9 cellular contexts compared by ENCODE assay signal in the genomic region with DNA sequence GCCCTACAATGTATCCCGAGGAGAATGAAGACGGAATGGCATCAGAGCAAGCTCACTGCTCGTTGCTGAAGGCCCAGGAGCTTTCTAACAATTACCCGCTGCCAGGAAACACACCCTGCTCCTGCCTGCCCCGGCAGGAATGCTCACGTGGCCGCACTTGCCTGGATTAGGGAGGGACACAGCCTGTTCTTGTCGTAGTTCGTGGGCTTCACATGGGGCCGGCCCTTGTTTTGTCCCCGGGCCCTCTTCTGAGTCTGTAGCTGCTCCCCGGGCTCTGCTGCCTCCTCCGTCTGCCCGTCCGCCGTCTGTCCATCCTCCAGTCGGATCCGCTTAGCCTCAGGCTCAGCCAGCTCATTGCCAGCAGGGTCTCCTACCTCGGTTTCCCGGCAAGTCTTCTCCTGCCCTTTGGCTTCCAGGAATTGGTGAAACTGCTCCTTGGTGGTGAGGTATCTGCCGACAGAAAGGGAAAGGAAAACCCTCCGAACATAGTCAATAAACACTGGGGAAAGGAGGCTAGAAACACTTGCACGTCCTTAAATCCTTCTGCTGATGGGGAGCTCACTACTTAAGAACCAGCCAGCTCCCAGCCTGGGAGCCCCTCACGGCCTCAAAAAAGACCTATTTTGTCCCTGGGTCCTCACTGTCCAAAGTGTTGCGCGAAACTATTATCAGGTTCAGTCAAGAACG. TPM values are rescaled to one million over a fixed set of nuclear protein-coding genes. Genes with fewer than 3 reads are reported as not detected.
DNase-seq lines count a peak whose midpoint lies in the region; ATAC-seq and TF ChIP-seq lines count a peak whose summit lies in the region.
"Had no signal": no experiment of that assay in that cellular context is flagged by ENCODE, and none has a peak within 500 bp of the region (broad histone marks: within the 10 kb centered on the region; RNA-seq: fewer than 3 reads in every experiment).

No MANE protein-coding gene starts in this region.

- DNase-seq in activated CD8-positive, alpha-beta memory T cell treated with anti-CD3 and anti-CD28 coated beads, Interleukin-2, amount 10 ng/mL, durations not matched to agents 7 days and 5 days: no peak
- no peak for DNase-seq in activated CD8-positive, alpha-beta memory T cell treated with anti-CD3 and anti-CD28 coated beads, Interleukin-2, amount 50 U/mL, for 4 hours
- no peak for DNase-seq in astrocyte of the spinal cord (ENCODE audit: low read depth, low spot score)
- peak in 1 of 3 donors; percentile 63 for DNase-seq in right lobe of liver
- DNase-seq in thoracic aorta (ENCODE audit: low spot score): no peak
- no peak for DNase-seq in NCI-H128 (lab: John Stamatoyannopoulos, UW; ENCODE audit: unreplicated experiment)
- DNase-seq in NOMO-1 (lab: John Stamatoyannopoulos, UW; ENCODE audit: unreplicated experiment in 2 of 2): no peak
- no peak for DNase-seq in DMS 273 treated with DMSO at 0.1 percent for 48 hours (lab: John Stamatoyannopoulos, UW)

- H3K4me1 Mint-ChIP-seq in activated CD8-positive, alpha-beta memory T cell treated with anti-CD3 and anti-CD28 coated beads, Interleukin-2, amount 10 ng/mL, durations not matched to agents 7 days and 5 days: peaks cover 12% of the 10 kb centered on the region

- H3K4me1 ChIP-seq in right lobe of liver (peaks cover 0 to 10% (median 1%) of the 10 kb centered on the region in 4 donors), thoracic aorta (ENCODE audit: control insufficient read depth in 1 of 2, low read depth in 2 of 2) (peaks cover 5 to 6% of the 10 kb centered on the region in 2 donors)

- peak overlapping the region; percentile 91 for H3K4me3 ChIP-seq in astrocyte of the spinal cord (ENCODE audit: low read depth, low read length)
- peak overlapping the region; percentile 66 to 87 (median 83) for H3K4me3 ChIP-seq in right lobe of liver
- H3K4me3 ChIP-seq in thoracic aorta: peak overlapping the region; percentile 81

- H3K36me3 ChIP-seq in right lobe of liver (peaks cover 0 to 45% (median 29%) of the 10 kb centered on the region in 4 donors), thoracic aorta (peaks cover 36% of the 10 kb centered on the region)

- H3K27me3 Mint-ChIP-seq in activated CD8-positive, alpha-beta memory T cell treated with anti-CD3 and anti-CD28 coated beads, Interleukin-2, amount 10 ng/mL, durations not matched to agents 7 days and 5 days: no peaks in the 10 kb centered on the region

- intact Hi-C loops in right lobe of liver (cut with DNase I): no loop called here

- peak overlapping the region; percentile 89 for H3K4me3 Mint-ChIP-seq in activated CD8-positive, alpha-beta memory T cell treated with anti-CD3 and anti-CD28 coated beads, Interleukin-2, amount 10 ng/mL, durations not matched to agents 7 days and 5 days

- peaks cover 28% of the 10 kb centered on the region for H3K36me3 Mint-ChIP-seq in activated CD8-positive, alpha-beta memory T cell treated with anti-CD3 and anti-CD28 coated beads, Interleukin-2, amount 10 ng/mL, durations not matched to agents 7 days and 5 days

- 20% methylated on average over 2 of the region's 27 CpGs for WGBS in right lobe of liver (ENCODE audit: insufficient coverage, low coverage, low lambda C conversion rate, missing lambda C conversion rate)

- no peak for ATAC-seq in activated CD8-positive, alpha-beta memory T cell treated with anti-CD3 and anti-CD28 coated beads, Interleukin-2, amount 10 ng/mL, durations not matched to agents 7 days and 5 days
- no peak for ATAC-seq in right lobe of liver
- ATAC-seq in thoracic aorta (ENCODE audit: insufficient number of reproducible peaks, low FRiP score, low read depth): no peak

- H3K9me3 ChIP-seq in right lobe of liver (no peaks in the 10 kb centered on the region), thoracic aorta (no peaks in the 10 kb centered on the region)

- no peak for TF ChIP-seq CTCF in astrocyte of the spinal cord (IDR thresholded peaks at IDR 0.05; ENCODE audit: low read depth, low read length)
- TF ChIP-seq CTCF in right lobe of liver (IDR thresholded peaks at IDR 0.05): no peak
- no peak for TF ChIP-seq CTCF in thoracic aorta (IDR thresholded peaks at IDR 0.05)

- H3K27ac Mint-ChIP-seq in activated CD8-positive, alpha-beta memory T cell treated with anti-CD3 and anti-CD28 coated beads, Interleukin-2, amount 10 ng/mL, durations not matched to agents 7 days and 5 days: peak overlapping the region; percentile 99

- H3K27ac ChIP-seq in right lobe of liver: peak overlapping the region in 2 of 3 donors; percentile 86 to 99
- H3K27ac ChIP-seq in thoracic aorta: peak overlapping the region; percentile 89 to 93

- no peak for TF ChIP-seq POLR2A in right lobe of liver (IDR thresholded peaks at IDR 0.05)

- no peaks in the 10 kb centered on the region for H3K9me3 Mint-ChIP-seq in activated CD8-positive, alpha-beta memory T cell treated with anti-CD3 and anti-CD28 coated beads, Interleukin-2, amount 10 ng/mL, durations not matched to agents 7 days and 5 days (ENCODE audit: low read depth)

- CTCF ChIA-PET in activated CD8-positive, alpha-beta memory T cell treated with anti-CD3 and anti-CD28 coated beads, Interleukin-2, amount 10 ng/mL, durations not matched to agents 7 days and 5 days (lab: Charles Lee): interaction anchor here (0.6 to 8.0 kb wide), 6 partner anchors 10 to 567 kb away, joined by 3 to 62 read pairs (median 4); partner anchors contain the start of genes CATSPERD, LONP1, NDUFA11 and NRTN

- in situ Hi-C loops in astrocyte of the spinal cord (cut with HindIII; ENCODE audit: low sequenced_read_pairs): no loop called here

- no peaks in the 10 kb centered on the region for H3K27me3 ChIP-seq in right lobe of liver
- H3K27me3 ChIP-seq in thoracic aorta (replicated peaks; ENCODE audit: insufficient read depth): no peaks in the 10 kb centered on the region

RNA-seq across cellular contexts. Expression of gene DUS3L, which starts 0.9 kb away (rescaled TPM):
- total RNA-seq in activated CD8-positive, alpha-beta memory T cell treated with anti-CD3 and anti-CD28 coated beads, Interleukin-2, amount 10 ng/mL, durations not matched to agents 7 days and 5 days: 10 to 100 TPM; 53.0 to 64.0 TPM
- total RNA-seq in right lobe of liver (10 to 100 TPM; 14.7 to 28.6 (median 20.5) TPM), thoracic aorta (10 to 100 TPM; 16.2 to 33.9 TPM)

RNA-seq across cellular contexts. Expression of gene PRR22, which starts 5.5 kb away (rescaled TPM):
- 1 to 10 TPM; 2.1 to 6.0 TPM for total RNA-seq in activated CD8-positive, alpha-beta memory T cell treated with anti-CD3 and anti-CD28 coated beads, Interleukin-2, amount 10 ng/mL, durations not matched to agents 7 days and 5 days
- total RNA-seq in right lobe of liver (1 to 10 TPM; 1.7 to 3.3 (median 2.1) TPM), thoracic aorta (1 to 10 TPM; 1.1 to 1.3 TPM)

RNA-seq across cellular contexts. Expression of gene NRTN, which starts 14.8 kb away (rescaled TPM):
- total RNA-seq in activated CD8-positive, alpha-beta memory T cell treated with anti-CD3 and anti-CD28 coated beads, Interleukin-2, amount 10 ng/mL, durations not matched to agents 7 days and 5 days: not detected
- total RNA-seq in right lobe of liver: 10 to 100 TPM in 3 of 6 experiments, 1 to 10 TPM in 3; 4.7 to 11.6 (median 9.8) TPM
- total RNA-seq in thoracic aorta: not detected

RNA-seq across cellular contexts. Expression of gene FUT6, which starts 49.5 kb away (rescaled TPM):
- not detected for total RNA-seq in activated CD8-positive, alpha-beta memory T cell treated with anti-CD3 and anti-CD28 coated beads, Interleukin-2, amount 10 ng/mL, durations not matched to agents 7 days and 5 days
- 10 to 100 TPM in 2 of 6 experiments, 1 to 10 TPM in 4; 2.3 to 28.1 (median 9.7) TPM for total RNA-seq in right lobe of liver
- total RNA-seq in thoracic aorta: not detected
- total RNA-seq: HT1080 had no signal

Comparison
In these comparisons a context has a peak if more than half of its experiments do, and no peak if none do; other contexts are left out.
1. RNA of gene NRTN, which starts 14.8 kb away (total RNA-seq): 4.7 to 11.6 TPM in right lobe of liver; not detected in activated CD8-positive, alpha-beta memory T cell treated with anti-CD3 and anti-CD28 coated beads, Interleukin-2, amount 10 ng/mL, durations not matched to agents 7 days and 5 days and not detected in thoracic aorta; every median in the first group is over 4 times any median in the second.
2. Peak in every context shown above with its lines, with median percentiles within 50 percentile points of each other: H3K4me3 ChIP-seq.